Comparison of ENCODE assay signal across 1 cellular context in the genomic region with DNA sequence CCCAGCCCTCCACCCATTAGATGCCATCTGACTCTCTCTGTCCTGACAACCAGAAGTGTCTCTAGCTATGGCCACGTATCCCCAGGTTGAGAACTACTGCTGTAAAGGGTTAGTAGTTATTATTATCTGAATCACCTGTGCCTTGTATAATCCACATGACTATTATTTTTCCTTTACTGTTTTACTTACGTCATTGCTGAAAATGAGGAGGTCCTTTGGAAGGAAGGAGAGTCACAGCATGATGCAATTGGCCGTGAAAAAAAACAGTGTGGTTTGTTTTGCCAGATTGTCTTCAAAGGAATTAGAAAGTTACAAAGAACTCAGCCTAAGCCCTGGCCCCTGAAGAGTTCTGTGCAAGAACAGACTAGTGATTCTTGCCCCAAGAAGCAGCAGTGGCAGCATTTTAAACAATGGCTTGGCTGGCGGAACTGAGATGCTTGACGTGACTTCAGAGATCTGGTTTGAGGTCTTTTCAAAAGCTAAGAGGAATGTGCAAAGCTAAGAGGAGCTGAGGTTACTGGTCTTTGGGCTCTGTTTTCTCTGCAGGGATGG.
TF ChIP-seq lines count a peak whose summit lies in the region.

No MANE protein-coding gene starts in this region.

TF ChIP-seq in GM23338, 12 proteins besides CTCF, POLR2A, EP300 and RAD21 (continued from another document):
- TF ChIP-seq, protein P1, sequence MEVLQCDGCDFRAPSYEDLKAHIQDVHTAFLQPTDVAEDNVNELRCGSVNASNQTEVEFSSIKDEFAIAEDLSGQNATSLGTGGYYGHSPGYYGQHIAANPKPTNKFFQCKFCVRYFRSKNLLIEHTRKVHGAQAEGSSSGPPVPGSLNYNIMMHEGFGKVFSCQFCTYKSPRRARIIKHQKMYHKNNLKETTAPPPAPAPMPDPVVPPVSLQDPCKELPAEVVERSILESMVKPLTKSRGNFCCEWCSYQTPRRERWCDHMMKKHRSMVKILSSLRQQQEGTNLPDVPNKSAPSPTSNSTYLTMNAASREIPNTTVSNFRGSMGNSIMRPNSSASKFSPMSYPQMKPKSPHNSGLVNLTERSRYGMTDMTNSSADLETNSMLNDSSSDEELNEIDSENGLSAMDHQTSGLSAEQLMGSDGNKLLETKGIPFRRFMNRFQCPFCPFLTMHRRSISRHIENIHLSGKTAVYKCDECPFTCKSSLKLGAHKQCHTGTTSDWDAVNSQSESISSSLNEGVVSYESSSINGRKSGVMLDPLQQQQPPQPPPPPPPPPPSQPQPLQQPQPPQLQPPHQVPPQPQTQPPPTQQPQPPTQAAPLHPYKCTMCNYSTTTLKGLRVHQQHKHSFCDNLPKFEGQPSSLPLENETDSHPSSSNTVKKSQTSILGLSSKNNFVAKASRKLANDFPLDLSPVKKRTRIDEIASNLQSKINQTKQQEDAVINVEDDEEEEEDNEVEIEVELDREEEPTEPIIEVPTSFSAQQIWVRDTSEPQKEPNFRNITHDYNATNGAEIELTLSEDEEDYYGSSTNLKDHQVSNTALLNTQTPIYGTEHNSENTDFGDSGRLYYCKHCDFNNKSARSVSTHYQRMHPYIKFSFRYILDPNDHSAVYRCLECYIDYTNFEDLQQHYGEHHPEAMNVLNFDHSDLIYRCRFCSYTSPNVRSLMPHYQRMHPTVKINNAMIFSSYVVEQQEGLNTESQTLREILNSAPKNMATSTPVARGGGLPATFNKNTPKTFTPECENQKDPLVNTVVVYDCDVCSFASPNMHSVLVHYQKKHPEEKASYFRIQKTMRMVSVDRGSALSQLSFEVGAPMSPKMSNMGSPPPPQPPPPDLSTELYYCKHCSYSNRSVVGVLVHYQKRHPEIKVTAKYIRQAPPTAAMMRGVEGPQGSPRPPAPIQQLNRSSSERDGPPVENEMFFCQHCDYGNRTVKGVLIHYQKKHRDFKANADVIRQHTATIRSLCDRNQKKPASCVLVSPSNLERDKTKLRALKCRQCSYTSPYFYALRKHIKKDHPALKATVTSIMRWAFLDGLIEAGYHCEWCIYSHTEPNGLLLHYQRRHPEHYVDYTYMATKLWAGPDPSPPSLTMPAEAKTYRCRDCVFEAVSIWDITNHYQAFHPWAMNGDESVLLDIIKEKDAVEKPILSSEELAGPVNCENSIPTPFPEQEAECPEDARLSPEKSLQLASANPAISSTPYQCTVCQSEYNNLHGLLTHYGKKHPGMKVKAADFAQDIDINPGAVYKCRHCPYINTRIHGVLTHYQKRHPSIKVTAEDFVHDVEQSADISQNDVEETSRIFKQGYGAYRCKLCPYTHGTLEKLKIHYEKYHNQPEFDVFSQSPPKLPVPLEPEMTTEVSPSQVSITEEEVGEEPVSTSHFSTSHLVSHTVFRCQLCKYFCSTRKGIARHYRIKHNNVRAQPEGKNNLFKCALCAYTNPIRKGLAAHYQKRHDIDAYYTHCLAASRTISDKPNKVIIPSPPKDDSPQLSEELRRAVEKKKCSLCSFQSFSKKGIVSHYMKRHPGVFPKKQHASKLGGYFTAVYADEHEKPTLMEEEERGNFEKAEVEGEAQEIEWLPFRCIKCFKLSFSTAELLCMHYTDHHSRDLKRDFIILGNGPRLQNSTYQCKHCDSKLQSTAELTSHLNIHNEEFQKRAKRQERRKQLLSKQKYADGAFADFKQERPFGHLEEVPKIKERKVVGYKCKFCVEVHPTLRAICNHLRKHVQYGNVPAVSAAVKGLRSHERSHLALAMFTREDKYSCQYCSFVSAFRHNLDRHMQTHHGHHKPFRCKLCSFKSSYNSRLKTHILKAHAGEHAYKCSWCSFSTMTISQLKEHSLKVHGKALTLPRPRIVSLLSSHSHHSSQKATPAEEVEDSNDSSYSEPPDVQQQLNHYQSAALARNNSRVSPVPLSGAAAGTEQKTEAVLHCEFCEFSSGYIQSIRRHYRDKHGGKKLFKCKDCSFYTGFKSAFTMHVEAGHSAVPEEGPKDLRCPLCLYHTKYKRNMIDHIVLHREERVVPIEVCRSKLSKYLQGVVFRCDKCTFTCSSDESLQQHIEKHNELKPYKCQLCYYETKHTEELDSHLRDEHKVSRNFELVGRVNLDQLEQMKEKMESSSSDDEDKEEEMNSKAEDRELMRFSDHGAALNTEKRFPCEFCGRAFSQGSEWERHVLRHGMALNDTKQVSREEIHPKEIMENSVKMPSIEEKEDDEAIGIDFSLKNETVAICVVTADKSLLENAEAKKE (CRISPR knock-in tag; IDR thresholded peaks at IDR 0.05) = no peak
- TF ChIP-seq STAT1 (IDR thresholded peaks at IDR 0.05; ENCODE audit: unreplicated experiment) = no peak
- no peak for TF ChIP-seq ZNF114 (CRISPR knock-in tag; IDR thresholded peaks at IDR 0.05)
- no peak for TF ChIP-seq JUNB (IDR thresholded peaks at IDR 0.05; ENCODE audit: unreplicated experiment)
- no peak for TF ChIP-seq EZH2 (IDR thresholded peaks at IDR 0.05; ENCODE audit: low read depth, unreplicated experiment)
- TF ChIP-seq NANOG (IDR thresholded peaks at IDR 0.05; ENCODE audit: borderline replicate concordance) = no peak
- TF ChIP-seq, protein P2, sequence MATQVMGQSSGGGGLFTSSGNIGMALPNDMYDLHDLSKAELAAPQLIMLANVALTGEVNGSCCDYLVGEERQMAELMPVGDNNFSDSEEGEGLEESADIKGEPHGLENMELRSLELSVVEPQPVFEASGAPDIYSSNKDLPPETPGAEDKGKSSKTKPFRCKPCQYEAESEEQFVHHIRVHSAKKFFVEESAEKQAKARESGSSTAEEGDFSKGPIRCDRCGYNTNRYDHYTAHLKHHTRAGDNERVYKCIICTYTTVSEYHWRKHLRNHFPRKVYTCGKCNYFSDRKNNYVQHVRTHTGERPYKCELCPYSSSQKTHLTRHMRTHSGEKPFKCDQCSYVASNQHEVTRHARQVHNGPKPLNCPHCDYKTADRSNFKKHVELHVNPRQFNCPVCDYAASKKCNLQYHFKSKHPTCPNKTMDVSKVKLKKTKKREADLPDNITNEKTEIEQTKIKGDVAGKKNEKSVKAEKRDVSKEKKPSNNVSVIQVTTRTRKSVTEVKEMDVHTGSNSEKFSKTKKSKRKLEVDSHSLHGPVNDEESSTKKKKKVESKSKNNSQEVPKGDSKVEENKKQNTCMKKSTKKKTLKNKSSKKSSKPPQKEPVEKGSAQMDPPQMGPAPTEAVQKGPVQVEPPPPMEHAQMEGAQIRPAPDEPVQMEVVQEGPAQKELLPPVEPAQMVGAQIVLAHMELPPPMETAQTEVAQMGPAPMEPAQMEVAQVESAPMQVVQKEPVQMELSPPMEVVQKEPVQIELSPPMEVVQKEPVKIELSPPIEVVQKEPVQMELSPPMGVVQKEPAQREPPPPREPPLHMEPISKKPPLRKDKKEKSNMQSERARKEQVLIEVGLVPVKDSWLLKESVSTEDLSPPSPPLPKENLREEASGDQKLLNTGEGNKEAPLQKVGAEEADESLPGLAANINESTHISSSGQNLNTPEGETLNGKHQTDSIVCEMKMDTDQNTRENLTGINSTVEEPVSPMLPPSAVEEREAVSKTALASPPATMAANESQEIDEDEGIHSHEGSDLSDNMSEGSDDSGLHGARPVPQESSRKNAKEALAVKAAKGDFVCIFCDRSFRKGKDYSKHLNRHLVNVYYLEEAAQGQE (IDR thresholded peaks at IDR 0.05; ENCODE audit: unreplicated experiment) = no peak
- no peak for TF ChIP-seq ZNF331 (CRISPR knock-in tag; IDR thresholded peaks at IDR 0.05; ENCODE audit: low read depth)
